8 cellular contexts compared by ENCODE assay signal in genomic region chr3:194472290-194472920, GRCh38. TPM values are rescaled to one million over a fixed set of nuclear protein-coding genes. Genes with fewer than 3 reads are reported as not detected.
A peak's percentile ranks its signal among the peaks of the same experiment; 100 is the strongest.
DNase-seq lines count a peak whose midpoint lies in the region; ATAC-seq and TF ChIP-seq lines count a peak whose summit lies in the region.

No MANE protein-coding gene starts in this region.

- TF ChIP-seq CTCF in fibroblast of villous mesenchyme (IDR thresholded peaks at IDR 0.05; ENCODE audit: insufficient read depth, low read depth, low read length): peak; percentile 100
- peak; percentile 46 to 92 (median 85) for TF ChIP-seq CTCF in ovary (IDR thresholded peaks at IDR 0.05)

- H3K4me1 ChIP-seq in ovary (ENCODE audit: insufficient read depth): peaks cover 7% of the 10 kb centered on the region

- H3K27me3 ChIP-seq in ovary: no peaks in the 10 kb centered on the region

- no peaks in the 10 kb centered on the region for H3K27me3 Mint-ChIP-seq in T-helper 17 cell

- no peak for TF ChIP-seq POLR2A in ovary (IDR thresholded peaks at IDR 0.05)

- 71 to 76% (median 75%) methylated on average over 4 of the region's 4 CpGs for WGBS in ovary, 3 donors

- H3K4me3 ChIP-seq in fibroblast of villous mesenchyme (ENCODE audit: low read depth, low read length): no peak overlapping the region
- H3K4me3 ChIP-seq in ovary: no peak overlapping the region

- no peak overlapping the region for H3K27ac Mint-ChIP-seq in T-helper 17 cell

- H3K36me3 ChIP-seq in ovary: no peaks in the 10 kb centered on the region

- no peak overlapping the region for H3K27ac ChIP-seq in ovary

- peak; percentile 95 for ATAC-seq in T-helper 17 cell

- peak in 4 of 6 experiments; percentile 7 to 68 (median 31) for DNase-seq in stimulated activated naive CD4-positive, alpha-beta T cell (lab: John Stamatoyannopoulos, UW)
- no peak for DNase-seq in stimulated activated naive CD4-positive, alpha-beta T cell treated with Interleukin-2 at 50 U/mL for 16 hours (lab: John Stamatoyannopoulos, UW)
- DNase-seq in HEK293T (ENCODE audit: extremely low spot score) (peak; percentile 20), NCI-H1417 (lab: John Stamatoyannopoulos, UW) (peak; percentile 21 to 75 (median 42)), T-helper 17 cell (no peak), fibroblast of villous mesenchyme (ENCODE audit: low read depth) (peak; percentile 78), ovary (no peak), mesenteric fat pad (ENCODE audit: low spot score) (no peak)

- intact Hi-C loops in ovary (cut with DNase I): loop anchor here in 3 of 4 donors (5.0 to 10.0 kb wide), 3 partner anchors 115 to 125 kb away; no protein-coding TSS in a partner anchor

- H3K9me3 ChIP-seq in T-helper 17 cell (ENCODE audit: control insufficient read depth, low read length, poor library complexity, severe bottlenecking) (no peaks in the 10 kb centered on the region), ovary (no peaks in the 10 kb centered on the region)

- CTCF ChIA-PET in HEK293T (lab: Yijun Ruan, JAX): interaction anchor here (0.8 to 1.7 kb wide), 6 partner anchors 9 to 122 kb away, joined by 3 to 13 read pairs (median 5); no protein-coding TSS in a partner anchor

- no peak overlapping the region for H3K4me3 Mint-ChIP-seq in T-helper 17 cell

- no peak for TF ChIP-seq EP300 in ovary (IDR thresholded peaks at IDR 0.05)

- POLR2A ChIA-PET in HEK293T (lab: Yijun Ruan, JAX): interaction anchor here (0.8 kb wide), 1 partner anchor 100 kb away, joined by 5 read pairs; no protein-coding TSS in a partner anchor

- peaks cover 13% of the 10 kb centered on the region for H3K4me1 Mint-ChIP-seq in T-helper 17 cell

- H3K36me3 Mint-ChIP-seq in T-helper 17 cell (ENCODE audit: low read depth): no peaks in the 10 kb centered on the region

TF ChIP-seq in HEK293T, 16 proteins besides CTCF, POLR2A, EP300 and RAD21:
- TF ChIP-seq NFRKB (IDR thresholded peaks at IDR 0.05) (no peak), FOXM1 (IDR thresholded peaks at IDR 0.05; ENCODE audit: borderline replicate concordance) (no peak), ARNT (IDR thresholded peaks at IDR 0.05) (no peak), ELF4 (IDR thresholded peaks at IDR 0.05) (no peak), L3MBTL2 (conservative IDR thresholded peaks at IDR 0.05) (no peak), LEF1 (IDR thresholded peaks at IDR 0.05; ENCODE audit: borderline replicate concordance) (no peak), BHLHE40 (IDR thresholded peaks at IDR 0.05; ENCODE audit: borderline replicate concordance) (no peak), FOXA1 (IDR thresholded peaks at IDR 0.05) (no peak), FOXK2 (IDR thresholded peaks at IDR 0.05) (no peak), SP1 (IDR thresholded peaks at IDR 0.05) (no peak), SUZ12 (IDR thresholded peaks at IDR 0.05) (no peak), CTBP1 (IDR thresholded peaks at IDR 0.05; ENCODE audit: borderline replicate concordance) (no peak), HDGF (IDR thresholded peaks at IDR 0.05; ENCODE audit: borderline replicate concordance) (no peak), ZNF384 (IDR thresholded peaks at IDR 0.05) (no peak), TARDBP (IDR thresholded peaks at IDR 0.05) (no peak)
- TF ChIP-seq, protein P1, sequence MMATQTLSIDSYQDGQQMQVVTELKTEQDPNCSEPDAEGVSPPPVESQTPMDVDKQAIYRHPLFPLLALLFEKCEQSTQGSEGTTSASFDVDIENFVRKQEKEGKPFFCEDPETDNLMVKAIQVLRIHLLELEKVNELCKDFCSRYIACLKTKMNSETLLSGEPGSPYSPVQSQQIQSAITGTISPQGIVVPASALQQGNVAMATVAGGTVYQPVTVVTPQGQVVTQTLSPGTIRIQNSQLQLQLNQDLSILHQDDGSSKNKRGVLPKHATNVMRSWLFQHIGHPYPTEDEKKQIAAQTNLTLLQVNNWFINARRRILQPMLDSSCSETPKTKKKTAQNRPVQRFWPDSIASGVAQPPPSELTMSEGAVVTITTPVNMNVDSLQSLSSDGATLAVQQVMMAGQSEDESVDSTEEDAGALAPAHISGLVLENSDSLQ (IDR thresholded peaks at IDR 0.05): no peak

RNA-seq across cellular contexts. Expression of gene ATP13A3, which starts 14.4 kb away (rescaled TPM):
- total RNA-seq in T-helper 17 cell (10 to 100 TPM; 65.6 to 81.0 TPM), fibroblast of villous mesenchyme (190 and 228 TPM in 2 replicates), ovary (100 to 1,000 TPM in 1 of 7 donors, 10 to 100 TPM in 6; 41.5 to 101 (median 53.4) TPM), mesenteric fat pad (204 TPM)
- 10 to 100 TPM; 13.7 to 21.5 TPM for polyA plus RNA-seq in ovary

Comparison
In these comparisons a context has a peak if more than half of its experiments do, and no peak if none do; other contexts are left out.
1. DNase-seq: peak in stimulated activated naive CD4-positive, alpha-beta T cell (4 of 6), HEK293T (single experiment), NCI-H1417 (3 of 3) and fibroblast of villous mesenchyme (single experiment); none in stimulated activated naive CD4-positive, alpha-beta T cell treated with Interleukin-2 at 50 U/mL for 16 hours (single experiment), T-helper 17 cell (0 of 3), ovary (0 of 5) and mesenteric fat pad (single experiment).